In the genomic region with DNA sequence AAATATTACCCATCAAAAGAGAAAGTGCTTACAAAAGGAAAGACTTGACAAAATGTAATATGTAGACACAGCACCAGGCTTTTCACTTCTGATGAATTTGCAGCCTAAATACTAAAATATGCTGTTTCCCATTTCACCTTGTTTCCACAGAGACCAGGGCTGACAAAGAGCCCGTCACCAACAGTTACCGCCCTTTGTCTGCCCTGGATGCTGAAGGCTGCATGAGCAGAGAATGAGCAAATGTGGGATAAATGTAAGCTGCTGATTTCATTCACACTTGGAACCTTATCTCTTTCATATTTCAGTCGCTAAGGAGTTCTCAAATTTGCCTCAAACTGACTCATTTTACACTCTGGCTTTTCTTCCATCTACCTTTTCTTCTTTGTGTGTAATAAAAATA, we compare ENCODE assay signal across 14 cellular contexts.
"Had no signal": no experiment of that assay in that cellular context is flagged by ENCODE, and none has a peak within 500 bp of the region (broad histone marks: within the 10 kb centered on the region; RNA-seq: fewer than 3 reads in every experiment).

No MANE protein-coding gene starts in this region.

- H3K4me1 ChIP-seq: tibial artery, vagina had no signal

- H3K27me3 Mint-ChIP-seq: activated CD4-positive, alpha-beta memory T cell treated with anti-CD3 and anti-CD28 coated beads for 36 hours; memory B cell; stimulated activated memory B cell treated with anti-CD40 and anti-IgM and Interleukin-4, amounts not matched to agents 10 μg/mL and 1 μg/mL and 100 μg/mL, for 72 hours had no signal

- H3K27ac Mint-ChIP-seq: activated CD4-positive, alpha-beta memory T cell treated with anti-CD3 and anti-CD28 coated beads for 36 hours; activated naive CD8-positive, alpha-beta T cell treated with anti-CD3 and anti-CD28 coated beads, Interleukin-2, amount 10 ng/mL, durations not matched to agents 7 days and 5 days; activated T-cell treated with anti-CD3 and anti-CD28 coated beads, Interleukin-2, amount 50 U/mL, for 72 hours; memory B cell; stimulated activated memory B cell treated with anti-CD40 and anti-IgM and Interleukin-4, amounts not matched to agents 10 μg/mL and 1 μg/mL and 100 μg/mL, for 72 hours had no signal

- H3K9me3 Mint-ChIP-seq: activated CD4-positive, alpha-beta memory T cell treated with anti-CD3 and anti-CD28 coated beads for 36 hours; activated T-cell treated with anti-CD3 and anti-CD28 coated beads, Interleukin-2, amount 50 U/mL, for 72 hours; stimulated activated memory B cell treated with anti-CD40 and anti-IgM and Interleukin-4, amounts not matched to agents 10 μg/mL and 1 μg/mL and 100 μg/mL, for 72 hours had no signal

- H3K4me3 Mint-ChIP-seq: activated CD4-positive, alpha-beta memory T cell treated with anti-CD3 and anti-CD28 coated beads for 36 hours; activated naive CD8-positive, alpha-beta T cell treated with anti-CD3 and anti-CD28 coated beads, Interleukin-2, amount 10 ng/mL, durations not matched to agents 7 days and 5 days; activated T-cell treated with anti-CD3 and anti-CD28 coated beads, Interleukin-2, amount 50 U/mL, for 72 hours; memory B cell; stimulated activated memory B cell treated with anti-CD40 and anti-IgM and Interleukin-4, amounts not matched to agents 10 μg/mL and 1 μg/mL and 100 μg/mL, for 72 hours had no signal

- H3K36me3 Mint-ChIP-seq: activated CD4-positive, alpha-beta memory T cell treated with anti-CD3 and anti-CD28 coated beads for 36 hours; activated naive CD8-positive, alpha-beta T cell treated with anti-CD3 and anti-CD28 coated beads, Interleukin-2, amount 10 ng/mL, durations not matched to agents 7 days and 5 days; memory B cell; stimulated activated memory B cell treated with anti-CD40 and anti-IgM and Interleukin-4, amounts not matched to agents 10 μg/mL and 1 μg/mL and 100 μg/mL, for 72 hours had no signal

- DNase-seq: activated CD4-positive, alpha-beta memory T cell treated with anti-CD3 and anti-CD28 coated beads for 36 hours; activated CD4-positive, alpha-beta T cell treated with anti-CD3 and anti-CD28 coated beads for 1 hour; activated CD8-positive, alpha-beta memory T cell treated with anti-CD3 and anti-CD28 coated beads, Interleukin-2, amount 50 U/mL, for 4 hours; activated gamma-delta T cell treated with Interleukin-2 at 50 U/mL for 16 hours; activated naive CD8-positive, alpha-beta T cell treated with anti-CD3 and anti-CD28 coated beads, Interleukin-2, amount 10 ng/mL, durations not matched to agents 7 days and 5 days; activated T-cell treated with anti-CD3 and anti-CD28 coated beads, Interleukin-2, amount 50 U/mL, for 72 hours; aorta; foreskin melanocyte; left colon; small intestine; tibial artery had no signal

- H3K4me1 Mint-ChIP-seq: activated naive CD8-positive, alpha-beta T cell treated with anti-CD3 and anti-CD28 coated beads, Interleukin-2, amount 10 ng/mL, durations not matched to agents 7 days and 5 days; memory B cell; stimulated activated memory B cell treated with anti-CD40 and anti-IgM and Interleukin-4, amounts not matched to agents 10 μg/mL and 1 μg/mL and 100 μg/mL, for 72 hours had no signal

- H3K27me3 ChIP-seq: tibial artery, vagina had no signal

- H3K27ac ChIP-seq: tibial artery, vagina had no signal

- ATAC-seq: activated T-cell treated with anti-CD3 and anti-CD28 coated beads, Interleukin-2, amount 50 U/mL, for 72 hours; left colon; stimulated activated memory B cell treated with anti-CD40 and anti-IgM and Interleukin-4, amounts not matched to agents 10 μg/mL and 1 μg/mL and 100 μg/mL, for 72 hours had no signal

- H3K36me3 ChIP-seq: tibial artery, vagina had no signal

- H3K4me3 ChIP-seq: tibial artery, vagina had no signal
